In genomic region chr12:33116284-33116683, GRCh38 we compare ENCODE assay signal across 18 cellular contexts.
"Had no signal": no experiment of that assay in that cellular context is flagged by ENCODE, and none has a peak within 500 bp of the region (broad histone marks: within the 10 kb centered on the region; RNA-seq: fewer than 3 reads in every experiment).

No MANE protein-coding gene starts in this region.

- H3K9ac ChIP-seq: parathyroid adenoma had no signal

- H3K27me3 ChIP-seq: dorsolateral prefrontal cortex, esophagus muscularis mucosa, neutrophil, thyroid gland, vagina had no signal

- H3K4me1 ChIP-seq: esophagus muscularis mucosa, parathyroid adenoma, thyroid gland, vagina had no signal

- ATAC-seq: activated CD8-positive, alpha-beta T cell treated with anti-CD3 and anti-CD28 coated beads for 36 hours; activated naive CD4-positive, alpha-beta T cell treated with anti-CD3 and anti-CD28 coated beads, Interleukin-2, amount 50 U/mL, for 72 hours; left lobe of liver; natural killer cell; stimulated activated memory B cell treated with anti-CD40 and anti-IgM and Interleukin-4, amounts not matched to agents 10 μg/mL and 1 μg/mL and 100 μg/mL, for 72 hours had no signal

- H3K4me3 ChIP-seq: dorsolateral prefrontal cortex, esophagus muscularis mucosa, thyroid gland, vagina had no signal

- DNase-seq: activated B cell treated with CpG ODN at 0.5 μM for 24 hours; activated CD4-positive, alpha-beta T cell treated with anti-CD3 and anti-CD28 coated beads for 48 hours; activated CD8-positive, alpha-beta T cell treated with anti-CD3 and anti-CD28 coated beads for 36 hours; activated gamma-delta T cell; activated T-cell treated with anti-CD3 and anti-CD28 coated beads, Interleukin-2, amount 50 U/mL, for 48 hours; dorsolateral prefrontal cortex; hippocampal formation; natural killer cell; stimulated activated CD4-positive, alpha-beta T cell treated with anti-CD3 and anti-CD28 coated beads, Interleukin-2, amount 100 ng/mL, for 48 hours; thyroid gland had no signal

- H3K9me3 ChIP-seq: esophagus muscularis mucosa, neutrophil, thyroid gland, vagina had no signal

- H2AFZ ChIP-seq: parathyroid adenoma had no signal

- H3K79me2 ChIP-seq: parathyroid adenoma had no signal

- H3K27ac ChIP-seq: dorsolateral prefrontal cortex, esophagus muscularis mucosa, neutrophil, parathyroid adenoma, thyroid gland, vagina had no signal

- H3K36me3 ChIP-seq: esophagus muscularis mucosa, neutrophil, thyroid gland, vagina had no signal

- FAIRE-seq: TTC549 had no signal
